Comparison of ENCODE assay signal across 17 cellular contexts in the genomic region with DNA sequence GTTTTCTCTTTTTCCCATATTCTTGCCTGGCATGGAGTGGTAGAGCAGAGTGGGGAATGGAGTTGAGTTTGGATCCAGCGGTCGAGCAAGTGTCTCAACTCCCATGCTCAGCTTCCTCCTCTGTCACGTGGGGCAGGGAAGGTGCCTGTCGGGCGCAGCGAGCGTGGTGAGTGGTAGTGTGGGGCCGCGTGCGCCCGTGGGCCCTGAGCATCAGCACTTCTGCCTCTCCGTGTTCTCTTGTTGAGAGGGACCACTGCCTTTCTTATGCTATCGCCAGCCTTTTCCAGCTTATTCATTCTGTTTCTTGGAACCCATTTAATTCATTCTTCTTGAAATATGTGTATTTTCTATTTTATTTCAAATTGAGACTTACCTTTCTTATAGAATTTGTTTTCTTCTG.
"Had no signal": no experiment of that assay in that cellular context is flagged by ENCODE, and none has a peak within 500 bp of the region (broad histone marks: within the 10 kb centered on the region; RNA-seq: fewer than 3 reads in every experiment).

No MANE protein-coding gene starts in this region.

- H3K27me3 Mint-ChIP-seq: activated CD4-positive, alpha-beta memory T cell treated with anti-CD3 and anti-CD28 coated beads, Interleukin-2, amount 10 ng/mL, durations not matched to agents 7 days and 5 days; activated CD4-positive, alpha-beta T cell treated with anti-CD3 and anti-CD28 coated beads for 36 hours; effector memory CD8-positive, alpha-beta T cell; stimulated activated memory B cell treated with anti-CD40 and anti-IgM and Interleukin-4, amounts not matched to agents 10 μg/mL and 1 μg/mL and 100 μg/mL, for 72 hours had no signal

- H3K9me3 Mint-ChIP-seq: activated CD4-positive, alpha-beta memory T cell treated with anti-CD3 and anti-CD28 coated beads, Interleukin-2, amount 10 ng/mL, durations not matched to agents 7 days and 5 days; activated naive CD4-positive, alpha-beta T cell treated with anti-CD3 and anti-CD28 coated beads, Interleukin-2, amount 50 U/mL, for 72 hours; effector memory CD8-positive, alpha-beta T cell; natural killer cell; stimulated activated memory B cell treated with anti-CD40 and anti-IgM and Interleukin-4, amounts not matched to agents 10 μg/mL and 1 μg/mL and 100 μg/mL, for 72 hours; WTC11 had no signal

- H3K27ac Mint-ChIP-seq: activated CD4-positive, alpha-beta memory T cell treated with anti-CD3 and anti-CD28 coated beads, Interleukin-2, amount 10 ng/mL, durations not matched to agents 7 days and 5 days; activated CD4-positive, alpha-beta T cell treated with anti-CD3 and anti-CD28 coated beads for 36 hours; stimulated activated memory B cell treated with anti-CD40 and anti-IgM and Interleukin-4, amounts not matched to agents 10 μg/mL and 1 μg/mL and 100 μg/mL, for 72 hours; WTC11 had no signal

- ATAC-seq: effector memory CD8-positive, alpha-beta T cell had no signal

- H3K36me3 ChIP-seq: adrenal gland, neutrophil, vagina had no signal

- H3K9ac ChIP-seq: parathyroid adenoma had no signal

- DNase-seq: activated CD4-positive, alpha-beta memory T cell treated with anti-CD3 and anti-CD28 coated beads, Interleukin-2, amount 10 ng/mL, durations not matched to agents 7 days and 5 days; activated CD4-positive, alpha-beta T cell treated with anti-CD3 and anti-CD28 coated beads for 36 hours; activated effector memory CD4-positive, alpha-beta T cell treated with anti-CD3 and anti-CD28 coated beads, Interleukin-2, amount 50 U/mL, for 16 hours; activated T-cell treated with anti-CD3 and anti-CD28 coated beads, Interleukin-2, amount 50 U/mL, for 48 hours; adrenal gland; effector memory CD8-positive, alpha-beta T cell; foreskin fibroblast; natural killer cell; spleen; stimulated activated CD4-positive, alpha-beta T cell treated with anti-CD3 and anti-CD28 coated beads, Interleukin-4, amount 100 ng/mL, for 4 hours had no signal

- H3K79me2 ChIP-seq: hepatocyte, parathyroid adenoma had no signal

- H3K4me3 Mint-ChIP-seq: activated CD4-positive, alpha-beta memory T cell treated with anti-CD3 and anti-CD28 coated beads, Interleukin-2, amount 10 ng/mL, durations not matched to agents 7 days and 5 days; activated CD4-positive, alpha-beta T cell treated with anti-CD3 and anti-CD28 coated beads for 36 hours; effector memory CD8-positive, alpha-beta T cell; natural killer cell; stimulated activated memory B cell treated with anti-CD40 and anti-IgM and Interleukin-4, amounts not matched to agents 10 μg/mL and 1 μg/mL and 100 μg/mL, for 72 hours; WTC11 had no signal

- H3K27me3 ChIP-seq: adrenal gland, hepatocyte, neutrophil, spleen, vagina had no signal

- H3K9me3 ChIP-seq: adrenal gland, neutrophil, spleen, vagina had no signal

- H3K36me3 Mint-ChIP-seq: natural killer cell, WTC11 had no signal

- H3K27ac ChIP-seq: adrenal gland, neutrophil, parathyroid adenoma, spleen, vagina had no signal

- H3K4me1 ChIP-seq: parathyroid adenoma had no signal

- H3K4me2 ChIP-seq: hepatocyte had no signal

- H2AFZ ChIP-seq: hepatocyte, parathyroid adenoma had no signal

- H3K4me3 ChIP-seq: adrenal gland, hepatocyte, spleen, vagina had no signal
